In genomic region chr14:35963209-35963608, GRCh38 we compare ENCODE assay signal across 11 cellular contexts.
DNase-seq lines count a peak whose midpoint lies in the region; ATAC-seq and TF ChIP-seq lines count a peak whose summit lies in the region.
"Had no signal": no experiment of that assay in that cellular context is flagged by ENCODE, and none has a peak within 500 bp of the region (broad histone marks: within the 10 kb centered on the region; RNA-seq: fewer than 3 reads in every experiment).

No MANE protein-coding gene starts in this region.

- no peaks in the 10 kb centered on the region for H4K20me1 ChIP-seq in Karpas-422 (ENCODE audit: insufficient read depth, low read depth, low read length)

- H3K9me3 ChIP-seq in Karpas-422 (ENCODE audit: low read length) (no peaks in the 10 kb centered on the region), suprapubic skin (no peaks in the 10 kb centered on the region)

- no peak for TF ChIP-seq POLR2A in suprapubic skin (IDR thresholded peaks at IDR 0.05)

- H3K4me1 ChIP-seq in Karpas-422 (ENCODE audit: low read length) (peaks cover 60% of the 10 kb centered on the region), suprapubic skin (no peaks in the 10 kb centered on the region)

- H3K4me3 ChIP-seq in Karpas-422 (ENCODE audit: low read length) (no peak overlapping the region), epithelial cell of proximal tubule (ENCODE audit: low read depth, low read length) (no peak overlapping the region), suprapubic skin (no peak overlapping the region), foreskin fibroblast (ENCODE audit: low read depth in 1 of 2, low read length in 2 of 2) (no peak overlapping the region)

- no peak for DNase-seq in AG09319 (ENCODE audit: extremely low read depth, low read depth)
- peak; percentile 89 for DNase-seq in Karpas-422
- DNase-seq in epithelial cell of proximal tubule (ENCODE audit: low read depth) = no peak
- no peak for DNase-seq in NCI-H2227 (lab: John Stamatoyannopoulos, UW; ENCODE audit: unreplicated experiment)
- DNase-seq in central memory CD4-positive, alpha-beta T cell = no peak
- no peak for DNase-seq in suprapubic skin (ENCODE audit: low spot score in 2 of 2)
- no peak for DNase-seq in foreskin fibroblast
- DNase-seq: effector CD4-positive, alpha-beta T cell; NCI-H526 treated with DMSO at 0.1 percent for 48 hours; stimulated activated CD4-positive, alpha-beta T cell treated with anti-CD3 and anti-CD28 coated beads, Interleukin-4, amount 100 ng/mL, for 4 hours had no signal

- peak; percentile 84 for ATAC-seq in GM19351 (IDR thresholded peaks at IDR 0.05; ENCODE audit: unreplicated experiment)

- no peak overlapping the region for H3K9ac ChIP-seq in Karpas-422 (ENCODE audit: low read length)

- TF ChIP-seq CTCF in AG09319 (IDR thresholded peaks at IDR 0.05; ENCODE audit: low read depth, low read length) (peak; percentile 10), epithelial cell of proximal tubule (conservative IDR thresholded peaks at IDR 0.05; ENCODE audit: low read depth, low read length) (peak; percentile 69), suprapubic skin (IDR thresholded peaks at IDR 0.05) (no peak), foreskin fibroblast (IDR thresholded peaks at IDR 0.05; ENCODE audit: low read depth, low read length) (no peak)

- H3K27me3 ChIP-seq in Karpas-422 (ENCODE audit: low read length) (no peaks in the 10 kb centered on the region), suprapubic skin (no peaks in the 10 kb centered on the region)

- H3K36me3 ChIP-seq in Karpas-422 (ENCODE audit: insufficient read depth, low read length) (no peaks in the 10 kb centered on the region), suprapubic skin (no peaks in the 10 kb centered on the region)

- no peak for TF ChIP-seq EP300 in suprapubic skin (IDR thresholded peaks at IDR 0.05)

- H3K27ac ChIP-seq in Karpas-422 (ENCODE audit: low read length) = peak overlapping the region; percentile 13; the same call in 1 of the 2 replicates
- H3K27ac ChIP-seq in suprapubic skin = no peak overlapping the region

- no peak overlapping the region for H3K4me2 ChIP-seq in Karpas-422 (ENCODE audit: low read depth, low read length, poor library complexity, severe bottlenecking)

- H3K79me2 ChIP-seq in Karpas-422 (ENCODE audit: low read length) = no peaks in the 10 kb centered on the region

- no peaks in the 10 kb centered on the region for H3K9me2 ChIP-seq in Karpas-422 (replicated peaks; ENCODE audit: insufficient read depth, low read length)

- H2AFZ ChIP-seq in Karpas-422 (ENCODE audit: low read length) = peak overlapping the region; percentile 22; the same call in 1 of the 2 replicates

Comparison
In these comparisons a context has a peak if more than half of its experiments do, and no peak if none do; other contexts are left out.
1. CTCF ChIP-seq: peak in AG09319 (single experiment) and epithelial cell of proximal tubule (single experiment); none in suprapubic skin (0 of 2) and foreskin fibroblast (single experiment).